ENCODE assay signal across 1 cellular context in genomic region chr2:156797832-156798231, GRCh38.
TF ChIP-seq lines count a peak whose summit lies in the region.

No MANE protein-coding gene starts in this region.

TF ChIP-seq in K562, 482 proteins besides CTCF, POLR2A, EP300 and RAD21 (continued from another document and continues in another):
- TF ChIP-seq YBX1 (IDR thresholded peaks at IDR 0.05) (no peak), PHF20 (IDR thresholded peaks at IDR 0.05; ENCODE audit: partially characterized antibody) (no peak), ZBTB34 (CRISPR knock-in tag; IDR thresholded peaks at IDR 0.05) (no peak), ZNF316 (IDR thresholded peaks at IDR 0.05) (no peak), ZNF707 (CRISPR knock-in tag; conservative IDR thresholded peaks at IDR 0.05) (no peak), SLC30A9 (CRISPR knock-in tag; IDR thresholded peaks at IDR 0.05) (no peak), PYGO2 (tag; IDR thresholded peaks at IDR 0.05) (no peak), SMARCE1 (IDR thresholded peaks at IDR 0.05) (no peak), CREM (IDR thresholded peaks at IDR 0.05; ENCODE audit: low read depth) (peak; percentile 16; the same call in 1 of the 2 replicates), SPI1 (IDR thresholded peaks at IDR 0.05; ENCODE audit: borderline replicate concordance, low read depth, low read length) (no peak), CC2D1A (IDR thresholded peaks at IDR 0.05) (no peak), ZNF354B (CRISPR knock-in tag; IDR thresholded peaks at IDR 0.05) (no peak), CBFA2T2 (conservative IDR thresholded peaks at IDR 0.05) (peak; percentile 45), HSF4 (CRISPR knock-in tag; IDR thresholded peaks at IDR 0.05; ENCODE audit: borderline replicate concordance) (no peak), EHMT2 (IDR thresholded peaks at IDR 0.05) (no peak), ATF7 (IDR thresholded peaks at IDR 0.05) (no peak), ZNF586 (CRISPR knock-in tag; conservative IDR thresholded peaks at IDR 0.05) (no peak), ELF1 (tag; IDR thresholded peaks at IDR 0.05) (no peak), ZNF134 (CRISPR knock-in tag; conservative IDR thresholded peaks at IDR 0.05) (no peak), GATAD2B (IDR thresholded peaks at IDR 0.05; ENCODE audit: borderline replicate concordance) (no peak), MED1 (CRISPR knock-in tag; IDR thresholded peaks at IDR 0.05; ENCODE audit: borderline replicate concordance) (no peak), DIDO1 (tag; IDR thresholded peaks at IDR 0.05; ENCODE audit: low read depth) (no peak), ZNF830 (CRISPR knock-in tag; IDR thresholded peaks at IDR 0.05) (no peak), NR4A1 (CRISPR knock-in tag; IDR thresholded peaks at IDR 0.05) (no peak), NR4A1 (tag; IDR thresholded peaks at IDR 0.05) (no peak), LEF1 (IDR thresholded peaks at IDR 0.05) (no peak), MTF1 (CRISPR knock-in tag; IDR thresholded peaks at IDR 0.05; ENCODE audit: borderline replicate concordance) (no peak), ADNP (tag; IDR thresholded peaks at IDR 0.05) (no peak), ZNF41 (CRISPR knock-in tag; conservative IDR thresholded peaks at IDR 0.05) (no peak), ETS2 (tag; IDR thresholded peaks at IDR 0.05; ENCODE audit: borderline replicate concordance, poor library complexity, severe bottlenecking) (no peak), HDAC2 (IDR thresholded peaks at IDR 0.05) (no peak), ZBTB33 (CRISPR knock-in tag; IDR thresholded peaks at IDR 0.05) (no peak), CEBPB (tag; IDR thresholded peaks at IDR 0.05) (no peak), FUS (optimal IDR thresholded peaks at IDR 0.05; ENCODE audit: low read depth, low read length) (no peak), TFAM (CRISPR knock-in tag; conservative IDR thresholded peaks at IDR 0.05) (no peak), ZNF644 (tag; IDR thresholded peaks at IDR 0.05; ENCODE audit: low read depth) (no peak), RHOXF2B (CRISPR knock-in tag; conservative IDR thresholded peaks at IDR 0.05) (no peak), SMAD3 (CRISPR knock-in tag; conservative IDR thresholded peaks at IDR 0.05) (no peak), EGR1 (conservative IDR thresholded peaks at IDR 0.05) (no peak), WHSC1 (IDR thresholded peaks at IDR 0.05; ENCODE audit: low read length) (no peak), SETDB1 (IDR thresholded peaks at IDR 0.05; ENCODE audit: low read length) (no peak), KDM1A (IDR thresholded peaks at IDR 0.05) (peak in 1 of 2 experiments; percentile 57; a peak in 2 of 4 replicates), MEIS2 (IDR thresholded peaks at IDR 0.05; ENCODE audit: partially characterized antibody) (no peak), ZNF408 (CRISPR knock-in tag; IDR thresholded peaks at IDR 0.05; ENCODE audit: low read depth) (no peak), ZNF518B (CRISPR knock-in tag; IDR thresholded peaks at IDR 0.05) (no peak), STAT5B (CRISPR knock-in tag; IDR thresholded peaks at IDR 0.05) (no peak), LCOR (CRISPR knock-in tag; IDR thresholded peaks at IDR 0.05) (no peak), PHF21A (IDR thresholded peaks at IDR 0.05; ENCODE audit: borderline replicate concordance, low read depth) (no peak), SOX6 (IDR thresholded peaks at IDR 0.05) (peak; percentile 48; the same call in 1 of the 2 replicates), ZNF583 (CRISPR knock-in tag; IDR thresholded peaks at IDR 0.05) (no peak), BHLHE40 (IDR thresholded peaks at IDR 0.05; ENCODE audit: low read length) (no peak), ZSCAN32 (CRISPR knock-in tag; IDR thresholded peaks at IDR 0.05) (no peak), TAL1 (IDR thresholded peaks at IDR 0.05) (peak; percentile 60), MTA3 (IDR thresholded peaks at IDR 0.05; ENCODE audit: borderline replicate concordance) (no peak), ZNF609 (CRISPR knock-in tag; IDR thresholded peaks at IDR 0.05; ENCODE audit: borderline replicate concordance) (no peak), ZNF76 (CRISPR knock-in tag; IDR thresholded peaks at IDR 0.05; ENCODE audit: borderline replicate concordance) (no peak), FOS (IDR thresholded peaks at IDR 0.05; ENCODE audit: extremely low read depth, insufficient read length) (no peak), ZNF23 (CRISPR knock-in tag; IDR thresholded peaks at IDR 0.05) (no peak), MEF2A (IDR thresholded peaks at IDR 0.05; ENCODE audit: control insufficient read depth, low read depth, low read length) (no peak), PCBP2 (IDR thresholded peaks at IDR 0.05; ENCODE audit: low read depth, low read length, poor library complexity, severe bottlenecking) (no peak), HNRNPLL (IDR thresholded peaks at IDR 0.05; ENCODE audit: low read depth, low read length, poor library complexity, severe bottlenecking) (no peak), NRF1 (conservative IDR thresholded peaks at IDR 0.05 in 1 of 2, IDR thresholded peaks at IDR 0.05 in 1 of 2) (no peak), NR2F6 (CRISPR knock-in tag; IDR thresholded peaks at IDR 0.05) (no peak), SMARCA5 (IDR thresholded peaks at IDR 0.05) (no peak), SRSF3 (IDR thresholded peaks at IDR 0.05; ENCODE audit: insufficient read depth, low read length) (no peak), CREB3L1 (IDR thresholded peaks at IDR 0.05; ENCODE audit: borderline replicate concordance, low read depth) (no peak), ZNF696 (CRISPR knock-in tag; conservative IDR thresholded peaks at IDR 0.05) (no peak), ATF4 (CRISPR knock-in tag; IDR thresholded peaks at IDR 0.05) (no peak), SAP30 (IDR thresholded peaks at IDR 0.05; ENCODE audit: borderline replicate concordance, insufficient read depth, low read depth, low read length, poor library complexity, severe bottlenecking) (no peak), HMBOX1 (IDR thresholded peaks at IDR 0.05) (no peak), BRF1 (IDR thresholded peaks at IDR 0.05; ENCODE audit: borderline replicate concordance, extremely low read depth, insufficient read length) (no peak), C11orf30 (IDR thresholded peaks at IDR 0.05; ENCODE audit: low read depth) (no peak), RNF2 (IDR thresholded peaks at IDR 0.05) (no peak), PML (IDR thresholded peaks at IDR 0.05; ENCODE audit: low read length) (no peak)
